1 cellular context compared by ENCODE assay signal in the genomic region with DNA sequence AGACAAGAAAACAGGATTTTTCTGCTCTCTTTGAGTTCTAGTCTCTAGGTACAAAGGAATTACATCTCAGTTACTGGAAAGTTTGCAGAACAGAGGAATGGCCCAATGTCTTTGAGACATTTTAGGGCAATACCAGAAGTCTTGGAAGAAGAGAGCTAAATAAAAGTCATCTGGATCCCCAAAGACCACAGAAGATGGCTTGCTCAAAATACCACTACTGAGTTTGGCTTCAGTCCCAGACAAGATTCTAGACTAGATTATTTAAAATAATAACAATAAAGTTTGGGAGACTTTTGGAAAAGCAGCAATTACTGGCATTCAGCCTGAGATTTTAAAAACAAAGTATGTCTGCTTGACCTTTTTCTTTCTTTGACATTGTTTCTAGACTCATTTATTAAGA.
TF ChIP-seq lines count a peak whose summit lies in the region.

No MANE protein-coding gene starts in this region.

TF ChIP-seq in SK-N-SH treated with all-trans-retinoic acid at 6 μM for 48 hours, 23 proteins besides CTCF, POLR2A, EP300 and RAD21 (continued from another document):
- TF ChIP-seq, protein P1, sequence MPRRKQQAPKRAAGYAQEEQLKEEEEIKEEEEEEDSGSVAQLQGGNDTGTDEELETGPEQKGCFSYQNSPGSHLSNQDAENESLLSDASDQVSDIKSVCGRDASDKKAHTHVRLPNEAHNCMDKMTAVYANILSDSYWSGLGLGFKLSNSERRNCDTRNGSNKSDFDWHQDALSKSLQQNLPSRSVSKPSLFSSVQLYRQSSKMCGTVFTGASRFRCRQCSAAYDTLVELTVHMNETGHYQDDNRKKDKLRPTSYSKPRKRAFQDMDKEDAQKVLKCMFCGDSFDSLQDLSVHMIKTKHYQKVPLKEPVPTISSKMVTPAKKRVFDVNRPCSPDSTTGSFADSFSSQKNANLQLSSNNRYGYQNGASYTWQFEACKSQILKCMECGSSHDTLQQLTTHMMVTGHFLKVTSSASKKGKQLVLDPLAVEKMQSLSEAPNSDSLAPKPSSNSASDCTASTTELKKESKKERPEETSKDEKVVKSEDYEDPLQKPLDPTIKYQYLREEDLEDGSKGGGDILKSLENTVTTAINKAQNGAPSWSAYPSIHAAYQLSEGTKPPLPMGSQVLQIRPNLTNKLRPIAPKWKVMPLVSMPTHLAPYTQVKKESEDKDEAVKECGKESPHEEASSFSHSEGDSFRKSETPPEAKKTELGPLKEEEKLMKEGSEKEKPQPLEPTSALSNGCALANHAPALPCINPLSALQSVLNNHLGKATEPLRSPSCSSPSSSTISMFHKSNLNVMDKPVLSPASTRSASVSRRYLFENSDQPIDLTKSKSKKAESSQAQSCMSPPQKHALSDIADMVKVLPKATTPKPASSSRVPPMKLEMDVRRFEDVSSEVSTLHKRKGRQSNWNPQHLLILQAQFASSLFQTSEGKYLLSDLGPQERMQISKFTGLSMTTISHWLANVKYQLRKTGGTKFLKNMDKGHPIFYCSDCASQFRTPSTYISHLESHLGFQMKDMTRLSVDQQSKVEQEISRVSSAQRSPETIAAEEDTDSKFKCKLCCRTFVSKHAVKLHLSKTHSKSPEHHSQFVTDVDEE (CRISPR knock-in tag; IDR thresholded peaks at IDR 0.05), result no peak
- TF ChIP-seq ZNF70 (CRISPR knock-in tag; IDR thresholded peaks at IDR 0.05) (no peak), RARB (CRISPR knock-in tag; IDR thresholded peaks at IDR 0.05) (no peak), ZC3H10 (CRISPR knock-in tag; IDR thresholded peaks at IDR 0.05) (no peak), BACH2 (CRISPR knock-in tag; IDR thresholded peaks at IDR 0.05; ENCODE audit: borderline replicate concordance) (no peak), ARNTL (CRISPR knock-in tag; IDR thresholded peaks at IDR 0.05; ENCODE audit: borderline replicate concordance, low read depth) (no peak), TOX (CRISPR knock-in tag; IDR thresholded peaks at IDR 0.05; ENCODE audit: borderline replicate concordance) (no peak)
- TF ChIP-seq, protein P2, sequence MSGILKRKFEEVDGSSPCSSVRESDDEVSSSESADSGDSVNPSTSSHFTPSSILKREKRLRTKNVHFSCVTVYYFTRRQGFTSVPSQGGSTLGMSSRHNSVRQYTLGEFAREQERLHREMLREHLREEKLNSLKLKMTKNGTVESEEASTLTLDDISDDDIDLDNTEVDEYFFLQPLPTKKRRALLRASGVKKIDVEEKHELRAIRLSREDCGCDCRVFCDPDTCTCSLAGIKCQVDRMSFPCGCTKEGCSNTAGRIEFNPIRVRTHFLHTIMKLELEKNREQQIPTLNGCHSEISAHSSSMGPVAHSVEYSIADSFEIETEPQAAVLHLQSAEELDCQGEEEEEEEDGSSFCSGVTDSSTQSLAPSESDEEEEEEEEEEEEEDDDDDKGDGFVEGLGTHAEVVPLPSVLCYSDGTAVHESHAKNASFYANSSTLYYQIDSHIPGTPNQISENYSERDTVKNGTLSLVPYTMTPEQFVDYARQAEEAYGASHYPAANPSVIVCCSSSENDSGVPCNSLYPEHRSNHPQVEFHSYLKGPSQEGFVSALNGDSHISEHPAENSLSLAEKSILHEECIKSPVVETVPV (CRISPR knock-in tag; IDR thresholded peaks at IDR 0.05), result no peak
